3 cellular contexts compared by ENCODE assay signal in the genomic region with DNA sequence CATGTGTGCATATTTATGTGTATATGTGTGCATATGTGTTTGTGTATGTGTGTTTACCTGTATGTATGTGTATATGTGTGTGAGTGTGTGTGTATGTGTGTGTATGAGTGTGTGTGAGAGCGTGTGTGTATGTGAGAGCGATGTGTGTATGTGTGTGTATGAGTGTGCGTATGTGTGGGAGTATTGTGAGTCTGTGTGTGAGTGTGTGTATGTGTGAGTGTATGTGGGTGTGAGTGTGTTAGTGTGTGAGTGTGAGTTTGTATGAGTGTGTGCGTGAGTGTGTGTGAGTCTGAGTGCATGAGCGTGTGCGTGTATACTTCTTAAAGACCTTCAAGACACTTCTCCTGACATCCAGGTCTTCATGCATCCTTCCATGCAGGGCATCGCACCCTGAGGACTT.
TF ChIP-seq lines count a peak whose summit lies in the region.

No MANE protein-coding gene starts in this region.

TF ChIP-seq in GM12891, 5 proteins besides CTCF, POLR2A, EP300 and RAD21:
- TF ChIP-seq SPI1 (IDR thresholded peaks at IDR 0.05; ENCODE audit: low read depth, low read length) (no peak), TAF1 (IDR thresholded peaks at IDR 0.05; ENCODE audit: low read depth, low read length) (no peak), POU2F2 (IDR thresholded peaks at IDR 0.05; ENCODE audit: low read depth, low read length) (no peak), POLR2AphosphoS5 (IDR thresholded peaks at IDR 0.05; ENCODE audit: low read depth, low read length) (no peak), PAX5 (IDR thresholded peaks at IDR 0.05; ENCODE audit: insufficient read depth, low read length, severe bottlenecking) (no peak)

TF ChIP-seq in IMR-90, 13 proteins besides CTCF, POLR2A, EP300 and RAD21:
- TF ChIP-seq NFE2L2 (IDR thresholded peaks at IDR 0.05; ENCODE audit: low read depth, low read length) = no peak
- TF ChIP-seq, protein P1, sequence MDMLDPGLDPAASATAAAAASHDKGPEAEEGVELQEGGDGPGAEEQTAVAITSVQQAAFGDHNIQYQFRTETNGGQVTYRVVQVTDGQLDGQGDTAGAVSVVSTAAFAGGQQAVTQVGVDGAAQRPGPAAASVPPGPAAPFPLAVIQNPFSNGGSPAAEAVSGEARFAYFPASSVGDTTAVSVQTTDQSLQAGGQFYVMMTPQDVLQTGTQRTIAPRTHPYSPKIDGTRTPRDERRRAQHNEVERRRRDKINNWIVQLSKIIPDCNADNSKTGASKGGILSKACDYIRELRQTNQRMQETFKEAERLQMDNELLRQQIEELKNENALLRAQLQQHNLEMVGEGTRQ (IDR thresholded peaks at IDR 0.05; ENCODE audit: low read depth, low read length) = no peak
- TF ChIP-seq MAZ (IDR thresholded peaks at IDR 0.05; ENCODE audit: borderline replicate concordance, low read depth, low read length) = no peak

TF ChIP-seq in K562, 482 proteins besides CTCF, POLR2A, EP300 and RAD21:
- TF ChIP-seq ETV1 (tag; conservative IDR thresholded peaks at IDR 0.05; ENCODE audit: low read depth) (no peak), PHF20 (IDR thresholded peaks at IDR 0.05; ENCODE audit: partially characterized antibody) (peak; percentile 29), MAFG (tag; conservative IDR thresholded peaks at IDR 0.05) (no peak), HNRNPK (IDR thresholded peaks at IDR 0.05; ENCODE audit: low read depth, low read length, poor library complexity, severe bottlenecking) (no peak)
- TF ChIP-seq, protein P2, sequence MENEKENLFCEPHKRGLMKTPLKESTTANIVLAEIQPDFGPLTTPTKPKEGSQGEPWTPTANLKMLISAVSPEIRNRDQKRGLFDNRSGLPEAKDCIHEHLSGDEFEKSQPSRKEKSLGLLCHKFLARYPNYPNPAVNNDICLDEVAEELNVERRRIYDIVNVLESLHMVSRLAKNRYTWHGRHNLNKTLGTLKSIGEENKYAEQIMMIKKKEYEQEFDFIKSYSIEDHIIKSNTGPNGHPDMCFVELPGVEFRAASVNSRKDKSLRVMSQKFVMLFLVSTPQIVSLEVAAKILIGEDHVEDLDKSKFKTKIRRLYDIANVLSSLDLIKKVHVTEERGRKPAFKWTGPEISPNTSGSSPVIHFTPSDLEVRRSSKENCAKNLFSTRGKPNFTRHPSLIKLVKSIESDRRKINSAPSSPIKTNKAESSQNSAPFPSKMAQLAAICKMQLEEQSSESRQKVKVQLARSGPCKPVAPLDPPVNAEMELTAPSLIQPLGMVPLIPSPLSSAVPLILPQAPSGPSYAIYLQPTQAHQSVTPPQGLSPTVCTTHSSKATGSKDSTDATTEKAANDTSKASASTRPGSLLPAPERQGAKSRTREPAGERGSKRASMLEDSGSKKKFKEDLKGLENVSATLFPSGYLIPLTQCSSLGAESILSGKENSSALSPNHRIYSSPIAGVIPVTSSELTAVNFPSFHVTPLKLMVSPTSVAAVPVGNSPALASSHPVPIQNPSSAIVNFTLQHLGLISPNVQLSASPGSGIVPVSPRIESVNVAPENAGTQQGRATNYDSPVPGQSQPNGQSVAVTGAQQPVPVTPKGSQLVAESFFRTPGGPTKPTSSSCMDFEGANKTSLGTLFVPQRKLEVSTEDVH (IDR thresholded peaks at IDR 0.05; ENCODE audit: low read depth, partially characterized antibody) = no peak
- TF ChIP-seq, protein P3, sequence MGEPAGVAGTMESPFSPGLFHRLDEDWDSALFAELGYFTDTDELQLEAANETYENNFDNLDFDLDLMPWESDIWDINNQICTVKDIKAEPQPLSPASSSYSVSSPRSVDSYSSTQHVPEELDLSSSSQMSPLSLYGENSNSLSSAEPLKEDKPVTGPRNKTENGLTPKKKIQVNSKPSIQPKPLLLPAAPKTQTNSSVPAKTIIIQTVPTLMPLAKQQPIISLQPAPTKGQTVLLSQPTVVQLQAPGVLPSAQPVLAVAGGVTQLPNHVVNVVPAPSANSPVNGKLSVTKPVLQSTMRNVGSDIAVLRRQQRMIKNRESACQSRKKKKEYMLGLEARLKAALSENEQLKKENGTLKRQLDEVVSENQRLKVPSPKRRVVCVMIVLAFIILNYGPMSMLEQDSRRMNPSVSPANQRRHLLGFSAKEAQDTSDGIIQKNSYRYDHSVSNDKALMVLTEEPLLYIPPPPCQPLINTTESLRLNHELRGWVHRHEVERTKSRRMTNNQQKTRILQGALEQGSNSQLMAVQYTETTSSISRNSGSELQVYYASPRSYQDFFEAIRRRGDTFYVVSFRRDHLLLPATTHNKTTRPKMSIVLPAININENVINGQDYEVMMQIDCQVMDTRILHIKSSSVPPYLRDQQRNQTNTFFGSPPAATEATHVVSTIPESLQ (CRISPR knock-in tag; IDR thresholded peaks at IDR 0.05) = no peak
- TF ChIP-seq, protein P4, sequence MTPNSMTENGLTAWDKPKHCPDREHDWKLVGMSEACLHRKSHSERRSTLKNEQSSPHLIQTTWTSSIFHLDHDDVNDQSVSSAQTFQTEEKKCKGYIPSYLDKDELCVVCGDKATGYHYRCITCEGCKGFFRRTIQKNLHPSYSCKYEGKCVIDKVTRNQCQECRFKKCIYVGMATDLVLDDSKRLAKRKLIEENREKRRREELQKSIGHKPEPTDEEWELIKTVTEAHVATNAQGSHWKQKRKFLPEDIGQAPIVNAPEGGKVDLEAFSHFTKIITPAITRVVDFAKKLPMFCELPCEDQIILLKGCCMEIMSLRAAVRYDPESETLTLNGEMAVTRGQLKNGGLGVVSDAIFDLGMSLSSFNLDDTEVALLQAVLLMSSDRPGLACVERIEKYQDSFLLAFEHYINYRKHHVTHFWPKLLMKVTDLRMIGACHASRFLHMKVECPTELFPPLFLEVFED (CRISPR knock-in tag; conservative IDR thresholded peaks at IDR 0.05) = peak; percentile 40; the same call in 1 of the 2 replicates
